ENCODE assay signal across 13 cellular contexts in genomic region chr22:28989035-28989464, GRCh38.
DNase-seq lines count a peak whose midpoint lies in the region; ATAC-seq and TF ChIP-seq lines count a peak whose summit lies in the region.
"Had no signal": no experiment of that assay in that cellular context is flagged by ENCODE, and none has a peak within 500 bp of the region (broad histone marks: within the 10 kb centered on the region; RNA-seq: fewer than 3 reads in every experiment).

No MANE protein-coding gene starts in this region.

- ATAC-seq in HG03378 (IDR thresholded peaks at IDR 0.05; ENCODE audit: unreplicated experiment), result no peak
- ATAC-seq: Panc1 had no signal

- no peaks in the 10 kb centered on the region for H3K23me2 ChIP-seq in H9 (ENCODE audit: insufficient read length, low read depth, low read length, poor library complexity, severe bottlenecking)

- no peak overlapping the region for H2BK12ac ChIP-seq in H9 (ENCODE audit: insufficient read length, low read depth, low read length)

- no peak overlapping the region for H4K8ac ChIP-seq in H9 (replicated peaks; ENCODE audit: insufficient read length, low read depth, low read length)

- no peak overlapping the region for H3K9ac ChIP-seq in H9 (ENCODE audit: extremely low read depth, insufficient read length, low read length)
- H3K9ac ChIP-seq in Karpas-422 (ENCODE audit: low read length), result no peak overlapping the region

- no peaks in the 10 kb centered on the region for H3K27me3 ChIP-seq in H9 (ENCODE audit: insufficient read depth, low read length)
- no peaks in the 10 kb centered on the region for H3K27me3 ChIP-seq in Karpas-422 (ENCODE audit: low read length)
- no peaks in the 10 kb centered on the region for H3K27me3 ChIP-seq in right atrium auricular region
- H3K27me3 ChIP-seq: tibial nerve had no signal

- no peak overlapping the region for H3K56ac ChIP-seq in H9 (ENCODE audit: insufficient read length, low read depth, low read length)

- peak overlapping the region; percentile 34 to 53; a peak in 4 of 5 replicates for H3K4me3 Mint-ChIP-seq in H9
- H3K4me3 Mint-ChIP-seq: CD14-positive monocyte, neural crest cell had no signal

- H2BK5ac ChIP-seq in H9 (ENCODE audit: insufficient read length, low read length), result no peak overlapping the region

- no peak for TF ChIP-seq CTCF in H9 (conservative IDR thresholded peaks at IDR 0.05)
- no peak for TF ChIP-seq CTCF in right atrium auricular region (IDR thresholded peaks at IDR 0.05)

- no CpG with 5 or more reads among the region's 5 CpGs for WGBS in H9 (ENCODE audit: extremely low coverage, insufficient read length, low lambda C conversion rate)

- H2AK5ac ChIP-seq in H9 (ENCODE audit: insufficient read length, low read length), result no peak overlapping the region

- H4K20me1 ChIP-seq in H9 (ENCODE audit: control insufficient read depth, insufficient read depth, insufficient read length) (no peaks in the 10 kb centered on the region), Karpas-422 (ENCODE audit: insufficient read depth, low read depth, low read length) (no peaks in the 10 kb centered on the region)

- H3K79me2 ChIP-seq in H9 (ENCODE audit: insufficient read depth, low read length), result peaks cover 2% of the 10 kb centered on the region; the same call in 1 of the 2 replicates
- H3K79me2 ChIP-seq in Karpas-422 (ENCODE audit: low read length), result no peaks in the 10 kb centered on the region

- H2BK15ac ChIP-seq in H9 (ENCODE audit: low read depth, low read length), result no peak overlapping the region

- H4K91ac ChIP-seq in H9 (ENCODE audit: insufficient read length, low read depth, low read length), result no peak overlapping the region

- DNase-seq in H9, result peak; percentile 78
- peak; percentile 42 to 61 for DNase-seq in activated T-cell treated with anti-CD3 and anti-CD28 coated beads, Interleukin-2, amount 50 U/mL, for 48 hours
- DNase-seq in stimulated activated CD4-positive, alpha-beta T cell treated with anti-CD3 and anti-CD28 coated beads, Interleukin-15, amount 100 ng/mL, for 24 hours, result peak; percentile 54
- no peak for DNase-seq in medulla oblongata (ENCODE audit: extremely low spot score)
- no peak for DNase-seq in Karpas-422
- no peak for DNase-seq in right atrium auricular region (ENCODE audit: low spot score)
- DNase-seq: NCI-H187 had no signal

- peak overlapping the region; percentile 98 to 99 (median 98) for H3K27ac Mint-ChIP-seq in H9

- no peak overlapping the region for H2BK20ac ChIP-seq in H9 (ENCODE audit: low read depth, low read length, poor library complexity, severe bottlenecking)

- H3K36me3 Mint-ChIP-seq in H9 (ENCODE audit: insufficient read depth in 1 of 3, low read depth in 3 of 3), result peaks cover 29 to 57% (median 56%) of the 10 kb centered on the region in 3 experiments
- H3K36me3 Mint-ChIP-seq: CD14-positive monocyte had no signal

- H3T11ph ChIP-seq in H9 (ENCODE audit: low read length), result no peak overlapping the region

- peak overlapping the region; percentile 62 for H3K27ac ChIP-seq in H9 (ENCODE audit: insufficient read length, low read depth, low read length)
- H3K27ac ChIP-seq in Karpas-422 (ENCODE audit: low read length), result no peak overlapping the region
- H3K27ac ChIP-seq in right atrium auricular region, result no peak overlapping the region

- H3K4me1 Mint-ChIP-seq in H9, result peaks cover 65 to 72% of the 10 kb centered on the region in 2 experiments

- H3K4me1 ChIP-seq in H9 (ENCODE audit: insufficient read depth, low read length) (peaks cover 21% of the 10 kb centered on the region), Karpas-422 (ENCODE audit: low read length) (no peaks in the 10 kb centered on the region), right atrium auricular region (peaks cover 0 to 5% of the 10 kb centered on the region in 2 donors)

- no peak overlapping the region for H4K5ac ChIP-seq in H9 (ENCODE audit: insufficient read length, low read depth, low read length)

- H2BK120ac ChIP-seq in H9 (ENCODE audit: low read depth, low read length, poor library complexity, severe bottlenecking), result no peak overlapping the region

- no peak overlapping the region for H3K18ac ChIP-seq in H9 (ENCODE audit: insufficient read length, low read depth, low read length)

- no peak overlapping the region for H3K23ac ChIP-seq in H9 (ENCODE audit: insufficient read length, low read depth, low read length)

- H3K79me1 ChIP-seq in H9 (ENCODE audit: insufficient read depth, low read depth, low read length, poor library complexity, severe bottlenecking), result peaks cover 6% of the 10 kb centered on the region

- H3K9me3 ChIP-seq in H9 (ENCODE audit: control insufficient read depth, low read depth, low read length) (no peaks in the 10 kb centered on the region), iPS-18c (ENCODE audit: control insufficient read depth, insufficient read depth, low read length) (no peaks in the 10 kb centered on the region), Karpas-422 (ENCODE audit: low read length) (no peaks in the 10 kb centered on the region), right atrium auricular region (no peaks in the 10 kb centered on the region)

- H2AFZ ChIP-seq in H9 (ENCODE audit: low read length) (no peak overlapping the region), Karpas-422 (ENCODE audit: low read length) (no peak overlapping the region)

- H3K4me2 ChIP-seq in H9 (ENCODE audit: insufficient read depth, insufficient read length, low read length), result peak overlapping the region; percentile 55
- no peak overlapping the region for H3K4me2 ChIP-seq in Karpas-422 (ENCODE audit: low read depth, low read length, poor library complexity, severe bottlenecking)

- no peaks in the 10 kb centered on the region for H3K9me2 ChIP-seq in Karpas-422 (replicated peaks; ENCODE audit: insufficient read depth, low read length)

- H3K27me3 Mint-ChIP-seq in H9 (ENCODE audit: low read depth), result no peaks in the 10 kb centered on the region

- H3K4me3 ChIP-seq in iPS-18c (ENCODE audit: insufficient read depth, low read depth, low read length) (peak overlapping the region; percentile 9; the same call in 1 of the 2 replicates), Karpas-422 (ENCODE audit: low read length) (no peak overlapping the region), right atrium auricular region (no peak overlapping the region)
- H3K4me3 ChIP-seq: tibial nerve had no signal

- no peak overlapping the region for H3K4ac ChIP-seq in H9 (ENCODE audit: low read depth, low read length)

- H3K36me3 ChIP-seq in Karpas-422 (ENCODE audit: insufficient read depth, low read length) (no peaks in the 10 kb centered on the region), right atrium auricular region (no peaks in the 10 kb centered on the region)

- peaks cover 5 to 9% of the 10 kb centered on the region in 2 experiments; a peak in 3 of 5 replicates for H3K9me3 Mint-ChIP-seq in H9

- no peak overlapping the region for H3K14ac ChIP-seq in H9 (ENCODE audit: insufficient read depth, low read length)

Comparison
In these comparisons a context has a peak if more than half of its experiments do, and no peak if none do; other contexts are left out.
1. DNase-seq: peak in H9 (single experiment), activated T-cell treated with anti-CD3 and anti-CD28 coated beads, Interleukin-2, amount 50 U/mL, for 48 hours (2 of 2) and stimulated activated CD4-positive, alpha-beta T cell treated with anti-CD3 and anti-CD28 coated beads, Interleukin-15, amount 100 ng/mL, for 24 hours (single experiment); none in medulla oblongata (single experiment), Karpas-422 (single experiment) and right atrium auricular region (single experiment).